ENCODE assay signal across 21 cellular contexts in the genomic region with DNA sequence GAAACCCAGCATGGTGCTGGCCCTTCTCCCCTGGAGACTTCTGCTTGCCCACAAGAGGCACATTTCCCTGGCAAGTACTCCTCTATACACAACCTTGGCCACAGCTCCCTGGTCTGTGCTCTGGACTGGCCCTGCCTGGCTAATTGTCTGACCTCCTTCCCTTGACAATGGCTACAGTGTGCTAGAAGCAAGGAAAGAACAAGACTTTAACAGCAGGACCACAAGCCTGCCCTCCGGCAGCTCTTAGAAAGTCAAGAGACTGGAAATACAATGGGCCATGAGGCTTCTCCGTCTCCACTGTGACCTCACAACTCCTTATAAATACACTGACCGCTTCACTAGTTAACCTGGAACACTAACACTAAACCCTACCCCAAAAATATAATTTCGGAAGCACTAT. TPM values are rescaled to one million over a fixed set of nuclear protein-coding genes. Genes with fewer than 3 reads are reported as not detected.
DNase-seq lines count a peak whose midpoint lies in the region; ATAC-seq, FAIRE-seq and TF ChIP-seq lines count a peak whose summit lies in the region.
"Had no signal": no experiment of that assay in that cellular context is flagged by ENCODE, and none has a peak within 500 bp of the region (broad histone marks: within the 10 kb centered on the region; RNA-seq: fewer than 3 reads in every experiment).

No MANE protein-coding gene starts in this region.

- no peaks in the 10 kb centered on the region for H3K79me1 ChIP-seq in H1 (ENCODE audit: low read depth, low read length)

- no peak overlapping the region for H4K91ac ChIP-seq in H1 (replicated peaks; ENCODE audit: insufficient read length, low read length)

- no peak overlapping the region for H3K27ac ChIP-seq in H1 (ENCODE audit: low read depth, low read length)
- H3K27ac ChIP-seq: BLaER1 had no signal

- H3K4me2 ChIP-seq in H1 (ENCODE audit: insufficient read depth in 1 of 2, low read depth in 2 of 2, low read length in 2 of 2): no peak overlapping the region
- H3K4me2 ChIP-seq: BLaER1 had no signal

- intact Hi-C loops in left cardiac atrium (cut with DNase I): no loop called here

- H3K23me2 ChIP-seq in H1 (ENCODE audit: low read depth, low read length): no peaks in the 10 kb centered on the region

- H3K4me1 ChIP-seq in H1 (replicated peaks in 1 of 4; ENCODE audit: control insufficient read depth in 3 of 4, insufficient read depth in 4 of 4, low read length in 3 of 4): peaks cover 0 to 2% (median 0%) of the 10 kb centered on the region in 4 experiments; a peak in 1 of 7 replicates

- no peaks in the 10 kb centered on the region for H3K9me3 ChIP-seq in H1 (ENCODE audit: insufficient read depth in 2 of 2, low read depth in 1 of 2, low read length in 1 of 2)
- H3K9me3 ChIP-seq: BLaER1 had no signal

- 87 to 100% methylated on average over 1 to 4 of the region's 4 CpGs for WGBS in H1 (ENCODE audit: extremely low coverage in 1 of 2, insufficient coverage in 1 of 2, insufficient read length in 1 of 2, insufficient replicate concordance in 2 of 2, low coverage in 1 of 2, low lambda C conversion rate in 2 of 2, missing lambda C conversion rate in 1 of 2), 2 experiments

- ATAC-seq in T-cell (replicated peaks in 1 of 4): no peak
- ATAC-seq in stimulated activated memory B cell treated with anti-CD40 and anti-IgM and Interleukin-4, amounts not matched to agents 10 μg/mL and 1 μg/mL and 100 μg/mL, for 72 hours: no peak
- no peak for ATAC-seq in GM18520 (IDR thresholded peaks at IDR 0.05; ENCODE audit: unreplicated experiment)
- ATAC-seq in left cardiac atrium: no peak
- ATAC-seq: Panc1 had no signal

- peak overlapping the region; percentile 68 for H3K27ac Mint-ChIP-seq in activated CD4-positive, alpha-beta T cell treated with anti-CD3 and anti-CD28 coated beads, Interleukin-2, amount 10 ng/mL, durations not matched to agents 7 days and 5 days
- peak overlapping the region; percentile 22 to 69 for H3K27ac Mint-ChIP-seq in T-cell
- peak overlapping the region; percentile 31 for H3K27ac Mint-ChIP-seq in stimulated activated memory B cell treated with anti-CD40 and anti-IgM and Interleukin-4, amounts not matched to agents 10 μg/mL and 1 μg/mL and 100 μg/mL, for 72 hours

- H3K4ac ChIP-seq in H1 (replicated peaks; ENCODE audit: insufficient read length, low read depth, low read length): no peak overlapping the region

- no peak overlapping the region for H3K23ac ChIP-seq in H1 (ENCODE audit: insufficient read length)

- H2BK20ac ChIP-seq in H1 (ENCODE audit: low read length): no peak overlapping the region

- no peak for TF ChIP-seq POLR2A in H1 (IDR thresholded peaks at IDR 0.05; ENCODE audit: control extremely low read depth in 1 of 2, low read depth in 2 of 2, low read length in 2 of 2)

- H3K27me3 Mint-ChIP-seq in activated CD4-positive, alpha-beta T cell treated with anti-CD3 and anti-CD28 coated beads, Interleukin-2, amount 10 ng/mL, durations not matched to agents 7 days and 5 days: no peaks in the 10 kb centered on the region
- no peaks in the 10 kb centered on the region for H3K27me3 Mint-ChIP-seq in T-cell
- H3K27me3 Mint-ChIP-seq in stimulated activated memory B cell treated with anti-CD40 and anti-IgM and Interleukin-4, amounts not matched to agents 10 μg/mL and 1 μg/mL and 100 μg/mL, for 72 hours: no peaks in the 10 kb centered on the region

- peaks cover 0 to 1% of the 10 kb centered on the region in 2 experiments for H4K20me1 ChIP-seq in H1 (replicated peaks in 1 of 2; ENCODE audit: control insufficient read depth in 1 of 2, insufficient read depth in 2 of 2, low read length in 2 of 2)
- H4K20me1 ChIP-seq: BLaER1 had no signal

- peak overlapping the region; percentile 51; the same call in 1 of the 2 replicates for H4K8ac ChIP-seq in H1 (ENCODE audit: extremely low read depth, insufficient read depth, low read length)

- no peak overlapping the region for H3K4me3 ChIP-seq in H1 (ENCODE audit: extremely low read depth in 1 of 4, insufficient read depth in 2 of 4, low read depth in 3 of 4, low read length in 4 of 4)
- H3K4me3 ChIP-seq: BLaER1 had no signal

- POLR2A ChIA-PET in activated CD4-positive, alpha-beta T cell treated with anti-CD3 and anti-CD28 coated beads, Interleukin-2, amount 10 ng/mL, durations not matched to agents 7 days and 5 days (lab: Charles Lee): no interaction called here
- POLR2A ChIA-PET in T-cell (lab: Charles Lee) (no interaction called here), H1 (lab: Charles Lee; ENCODE audit: partially characterized antibody) (interaction anchor here (0.7 to 3.3 kb wide), 3 partner anchors 9 to 102 kb away, joined by 3 to 16 read pairs (median 4); a partner anchor contains a TSS)

- H2BK12ac ChIP-seq in H1 (ENCODE audit: low read depth, low read length): no peak overlapping the region

- H2BK15ac ChIP-seq in H1 (ENCODE audit: low read length): no peak overlapping the region

- no peak overlapping the region for H3K14ac ChIP-seq in H1 (ENCODE audit: insufficient read length)

- H3K18ac ChIP-seq in H1 (ENCODE audit: extremely low read depth, low read length): no peak overlapping the region

- no peaks in the 10 kb centered on the region for H3K79me2 ChIP-seq in H1 (ENCODE audit: control insufficient read depth in 1 of 2, insufficient read depth in 2 of 2, low read length in 2 of 2)

- no peak for TF ChIP-seq CTCF in H1 (IDR thresholded peaks at IDR 0.05; ENCODE audit: control extremely low read depth in 1 of 3, insufficient read depth in 1 of 3, low read depth in 1 of 3, low read length in 3 of 3)

- no peaks in the 10 kb centered on the region for H3K27me3 ChIP-seq in H1 (replicated peaks in 1 of 4; ENCODE audit: control insufficient read depth in 3 of 4, extremely low read depth in 1 of 4, insufficient read depth in 3 of 4, low read length in 3 of 4)
- H3K27me3 ChIP-seq: BLaER1 had no signal

- CTCF ChIA-PET in activated CD4-positive, alpha-beta T cell treated with anti-CD3 and anti-CD28 coated beads, Interleukin-2, amount 10 ng/mL, durations not matched to agents 7 days and 5 days (lab: Charles Lee): no interaction called here
- CTCF ChIA-PET in T-cell (lab: Charles Lee) (no interaction called here), H1 (lab: Charles Lee; ENCODE audit: partially characterized antibody) (interaction anchor here (1.2 kb wide), 1 partner anchor 73 kb away, joined by 5 read pairs; no protein-coding TSS in a partner anchor)

- H3K4me1 Mint-ChIP-seq in activated CD4-positive, alpha-beta T cell treated with anti-CD3 and anti-CD28 coated beads, Interleukin-2, amount 10 ng/mL, durations not matched to agents 7 days and 5 days: peaks cover 16% of the 10 kb centered on the region
- peaks cover 28 to 37% (median 30%) of the 10 kb centered on the region in 3 donors for H3K4me1 Mint-ChIP-seq in T-cell
- H3K4me1 Mint-ChIP-seq in stimulated activated memory B cell treated with anti-CD40 and anti-IgM and Interleukin-4, amounts not matched to agents 10 μg/mL and 1 μg/mL and 100 μg/mL, for 72 hours: no peaks in the 10 kb centered on the region

- no peak for DNase-seq in activated CD4-positive, alpha-beta T cell treated with anti-CD3 and anti-CD28 coated beads, Interleukin-2, amount 10 ng/mL, durations not matched to agents 7 days and 5 days
- no peak for DNase-seq in activated CD4-positive, alpha-beta T cell treated with anti-CD3 and anti-CD28 coated beads, Interleukin-2, amount 50 U/mL, for 4 hours
- DNase-seq in T-cell (no peak), H1 (ENCODE audit: low read depth in 1 of 2, low spot score in 2 of 2) (no peak), left cardiac atrium (no peak)
- DNase-seq in NK-92 treated with Interleukin-12 subunit alpha and Interleukin-12 subunit beta, amount 100 ng/mL, for 24 hours (lab: John Stamatoyannopoulos, UW): no peak
- DNase-seq: 8988T, COR-L47, DMS153, EL, H7, Karpas-422, MM.1S, NCI-H1105 treated with DMSO at 0.1 percent for 48 hours, NCI-H187 treated with DMSO at 0.1 percent for 48 hours, NCI-H446 treated with DMSO at 0.1 percent for 48 hours, NCI-H774 had no signal

- H3K4me3 Mint-ChIP-seq in activated CD4-positive, alpha-beta T cell treated with anti-CD3 and anti-CD28 coated beads, Interleukin-2, amount 10 ng/mL, durations not matched to agents 7 days and 5 days: no peak overlapping the region
- H3K4me3 Mint-ChIP-seq in T-cell: no peak overlapping the region
- no peak overlapping the region for H3K4me3 Mint-ChIP-seq in stimulated activated memory B cell treated with anti-CD40 and anti-IgM and Interleukin-4, amounts not matched to agents 10 μg/mL and 1 μg/mL and 100 μg/mL, for 72 hours

- H3K36me3 Mint-ChIP-seq in activated CD4-positive, alpha-beta T cell treated with anti-CD3 and anti-CD28 coated beads, Interleukin-2, amount 10 ng/mL, durations not matched to agents 7 days and 5 days (ENCODE audit: low read depth): peaks cover 75% of the 10 kb centered on the region
- H3K36me3 Mint-ChIP-seq in T-cell: peaks cover 73% of the 10 kb centered on the region
- peaks cover 51% of the 10 kb centered on the region for H3K36me3 Mint-ChIP-seq in stimulated activated memory B cell treated with anti-CD40 and anti-IgM and Interleukin-4, amounts not matched to agents 10 μg/mL and 1 μg/mL and 100 μg/mL, for 72 hours

- no peak for TF ChIP-seq EP300 in H1 (IDR thresholded peaks at IDR 0.05; ENCODE audit: borderline replicate concordance in 1 of 2, low read depth in 2 of 2, low read length in 2 of 2)

- peaks cover 0 to 10% (median 1%) of the 10 kb centered on the region in 4 experiments; a peak in 3 of 8 replicates for H3K36me3 ChIP-seq in H1 (ENCODE audit: control insufficient read depth in 2 of 4, insufficient read depth in 4 of 4, low read length in 3 of 4)

- H2AFZ ChIP-seq in H1 (ENCODE audit: low read length): no peak overlapping the region

- no peak overlapping the region for H2AK5ac ChIP-seq in H1 (ENCODE audit: low read depth, low read length)

- no peak overlapping the region for H4K5ac ChIP-seq in H1 (ENCODE audit: insufficient read length, low read depth, low read length)

- H3K56ac ChIP-seq in H1 (replicated peaks; ENCODE audit: insufficient read length, low read depth, low read length): no peak overlapping the region

- H2BK5ac ChIP-seq in H1 (ENCODE audit: low read depth, low read length): no peak overlapping the region

- H3K9ac ChIP-seq in H1 (replicated peaks in 1 of 4; ENCODE audit: extremely low read depth in 1 of 4, low read depth in 3 of 4, low read length in 3 of 4): no peak overlapping the region
- H3K9ac ChIP-seq: BLaER1 had no signal

- no peaks in the 10 kb centered on the region for H3K9me3 Mint-ChIP-seq in activated CD4-positive, alpha-beta T cell treated with anti-CD3 and anti-CD28 coated beads, Interleukin-2, amount 10 ng/mL, durations not matched to agents 7 days and 5 days
- no peaks in the 10 kb centered on the region for H3K9me3 Mint-ChIP-seq in T-cell
- no peaks in the 10 kb centered on the region for H3K9me3 Mint-ChIP-seq in stimulated activated memory B cell treated with anti-CD40 and anti-IgM and Interleukin-4, amounts not matched to agents 10 μg/mL and 1 μg/mL and 100 μg/mL, for 72 hours

- TF ChIP-seq RAD21 in H1 (IDR thresholded peaks at IDR 0.05 in 1 of 2, conservative IDR thresholded peaks at IDR 0.05 in 1 of 2; ENCODE audit: low read depth in 2 of 2, low read length in 2 of 2): no peak

- no peak for FAIRE-seq in H1 (lab: Jason Lieb, UNC)

- H2BK120ac ChIP-seq in H1 (replicated peaks; ENCODE audit: low read depth, low read length): no peak overlapping the region

RNA-seq across cellular contexts. Expression of a gene that starts 36.7 kb away (rescaled TPM):
- 10 to 100 TPM; 42.8 to 46.1 TPM for total RNA-seq in activated CD4-positive, alpha-beta T cell treated with anti-CD3 and anti-CD28 coated beads, Interleukin-2, amount 10 ng/mL, durations not matched to agents 7 days and 5 days
- total RNA-seq in T-cell (10 to 100 TPM; 42.7 to 52.7 (median 49.8) TPM), left cardiac atrium (10 to 100 TPM; 14.3 to 23.0 TPM)
- 89.3 and 95.1 TPM in 2 replicates for total RNA-seq in H1 (2021; fragmentation: NEBNext Ultra II Directional; extraction: Animal tissue kit (Norgen Biotek cat#: 25700))
- 63.6 and 76.5 TPM in 2 replicates for polyA plus RNA-seq in H1 (2011; rRNA removed)
- polyA plus RNA-seq in H1 (2011; cell fraction: cytosol; rRNA removed): 92.8 TPM
- 145 TPM for polyA plus RNA-seq in H1 (2011; cell fraction: nucleus; rRNA removed)
- 59.8 to 76.1 TPM (median 62.4 TPM) in 4 replicates for polyA plus RNA-seq in H1 (2012, experiment 1 of 2)
- polyA plus RNA-seq in H1 (2012, experiment 2 of 2): 16.4 TPM
- 35.6 TPM for polyA plus RNA-seq in H1 (2013, experiment 1 of 2)
- polyA plus RNA-seq in H1 (2013, experiment 2 of 2): 31.5 TPM
- polyA minus RNA-seq in H1 (2011; rRNA and poly(A)+ RNA removed): 280 and 290 TPM in 2 replicates
- polyA minus RNA-seq in H1 (2011; cell fraction: cytosol; rRNA and poly(A)+ RNA removed): 123 TPM
- 185 TPM for polyA minus RNA-seq in H1 (2011; cell fraction: nucleus; rRNA and poly(A)+ RNA removed)

RNA-seq across cellular contexts. Expression of a gene that starts 46.5 kb away (rescaled TPM):
- 10 to 100 TPM; 36.0 to 40.1 TPM for total RNA-seq in activated CD4-positive, alpha-beta T cell treated with anti-CD3 and anti-CD28 coated beads, Interleukin-2, amount 10 ng/mL, durations not matched to agents 7 days and 5 days
- total RNA-seq in T-cell: 10 to 100 TPM; 51.3 to 80.2 (median 74.1) TPM
- total RNA-seq in H1 (2021; fragmentation: NEBNext Ultra II Directional; extraction: Animal tissue kit (Norgen Biotek cat#: 25700)): 20.0 and 24.5 TPM in 2 replicates
- polyA plus RNA-seq in H1 (2011; rRNA removed): 14.0 and 14.2 TPM in 2 replicates
- polyA plus RNA-seq in H1 (2011; cell fraction: cytosol; rRNA removed): 15.8 TPM
- polyA plus RNA-seq in H1 (2011; cell fraction: nucleus; rRNA removed): 12.2 TPM
- polyA plus RNA-seq in H1 (2012, experiment 1 of 2): 11.0 to 22.6 TPM (median 16.2 TPM) in 4 replicates
- 5.9 TPM for polyA plus RNA-seq in H1 (2012, experiment 2 of 2)
- 9.1 TPM for polyA plus RNA-seq in H1 (2013, experiment 1 of 2)
- polyA plus RNA-seq in H1 (2013, experiment 2 of 2): 10.2 TPM
- polyA minus RNA-seq in H1 (2011; rRNA and poly(A)+ RNA removed): 55.6 and 57.5 TPM in 2 replicates
- 25.6 TPM for polyA minus RNA-seq in H1 (2011; cell fraction: cytosol; rRNA and poly(A)+ RNA removed)
- polyA minus RNA-seq in H1 (2011; cell fraction: nucleus; rRNA and poly(A)+ RNA removed): 11.8 TPM
- 10 to 100 TPM; 14.5 to 19.0 TPM for total RNA-seq in left cardiac atrium

RNA-seq across cellular contexts. Expression of a gene that starts 55.7 kb away (rescaled TPM):
- 10 to 100 TPM; 24.4 to 25.0 TPM for total RNA-seq in activated CD4-positive, alpha-beta T cell treated with anti-CD3 and anti-CD28 coated beads, Interleukin-2, amount 10 ng/mL, durations not matched to agents 7 days and 5 days
- total RNA-seq in T-cell (10 to 100 TPM; 35.4 to 42.3 (median 38.0) TPM), left cardiac atrium (10 to 100 TPM in 1 of 2 donors, 1 to 10 TPM in 1; 9.2 to 10.2 TPM)
- 18.5 and 19.9 TPM in 2 replicates for total RNA-seq in H1 (2021; fragmentation: NEBNext Ultra II Directional; extraction: Animal tissue kit (Norgen Biotek cat#: 25700))
- polyA plus RNA-seq in H1 (2011; rRNA removed): 3.9 and 4.2 TPM in 2 replicates
- 9.5 TPM for polyA plus RNA-seq in H1 (2011; cell fraction: cytosol; rRNA removed)
- polyA plus RNA-seq in H1 (2011; cell fraction: nucleus; rRNA removed): 4.5 TPM
- 10.8 to 11.4 TPM (median 11.2 TPM) in 4 replicates for polyA plus RNA-seq in H1 (2012, experiment 1 of 2)
- 2.3 TPM for polyA plus RNA-seq in H1 (2012, experiment 2 of 2)
- polyA plus RNA-seq in H1 (2013, experiment 1 of 2): 11.0 TPM
- 10.9 TPM for polyA plus RNA-seq in H1 (2013, experiment 2 of 2)
- polyA minus RNA-seq in H1 (2011; rRNA and poly(A)+ RNA removed): 3.4 and 4.3 TPM in 2 replicates
- 4.0 TPM for polyA minus RNA-seq in H1 (2011; cell fraction: cytosol; rRNA and poly(A)+ RNA removed)
- 11.9 TPM for polyA minus RNA-seq in H1 (2011; cell fraction: nucleus; rRNA and poly(A)+ RNA removed)

RNA-seq across cellular contexts. Expression of a gene that starts 55.8 kb away (rescaled TPM):
- 1 to 10 TPM; 1.7 to 2.0 TPM for total RNA-seq in activated CD4-positive, alpha-beta T cell treated with anti-CD3 and anti-CD28 coated beads, Interleukin-2, amount 10 ng/mL, durations not matched to agents 7 days and 5 days
- 1 to 10 TPM; 1.3 to 3.2 (median 2.4) TPM for total RNA-seq in T-cell
- 0.48 and 1.3 TPM in 2 replicates for total RNA-seq in H1 (2021; fragmentation: NEBNext Ultra II Directional; extraction: Animal tissue kit (Norgen Biotek cat#: 25700))
- polyA plus RNA-seq in H1 (2011; rRNA removed): 0.53 and 0.67 TPM in 2 replicates
- polyA plus RNA-seq in H1 (2011; cell fraction: cytosol; rRNA removed): 0.97 TPM
- 0.54 TPM for polyA plus RNA-seq in H1 (2011; cell fraction: nucleus; rRNA removed)
- polyA plus RNA-seq in H1 (2012, experiment 1 of 2): 0.30 to 1.2 TPM (median 0.86 TPM) in 4 replicates
- polyA plus RNA-seq in H1 (2012, experiment 2 of 2): 0.14 TPM
- polyA plus RNA-seq in H1 (2013, experiment 1 of 2): 1.1 TPM
- polyA plus RNA-seq in H1 (2013, experiment 2 of 2): 1.1 TPM
- polyA minus RNA-seq in H1 (2011; rRNA and poly(A)+ RNA removed): 0.16 and 0.59 TPM in 2 replicates
- polyA minus RNA-seq in H1 (2011; cell fraction: cytosol; rRNA and poly(A)+ RNA removed): 2.4 TPM
- polyA minus RNA-seq in H1 (2011; cell fraction: nucleus; rRNA and poly(A)+ RNA removed): 0.80 TPM
- total RNA-seq in left cardiac atrium: 1 to 10 TPM; 1.2 to 2.3 TPM
